Comparison of ENCODE assay signal across 6 cellular contexts in genomic region chrX:48540480-48540879, GRCh38. TPM values are rescaled to one million over a fixed set of nuclear protein-coding genes. Genes with fewer than 3 reads are reported as not detected.
DNase-seq lines count a peak whose midpoint lies in the region; TF ChIP-seq lines count a peak whose summit lies in the region.

No MANE protein-coding gene starts in this region.

- no peak overlapping the region for H2BK15ac ChIP-seq in neuronal stem cell (ENCODE audit: low read length)

- no CpG with 5 or more reads among the region's 7 CpGs for WGBS in neuronal stem cell (ENCODE audit: extremely low coverage in 2 of 2, insufficient read length in 2 of 2, insufficient replicate concordance in 1 of 2), 2 donors

- no peak overlapping the region for H2BK5ac ChIP-seq in neuronal stem cell (ENCODE audit: low read length)

- in situ Hi-C loops in HAP-1 (cut with MboI; ENCODE audit: low sequenced_read_pairs) (no loop called here), astrocyte of the spinal cord (cut with HindIII; ENCODE audit: low sequenced_read_pairs) (no loop called here)

- H4K91ac ChIP-seq in neuronal stem cell (ENCODE audit: low read depth, low read length, poor library complexity), result no peak overlapping the region

- no peak for TF ChIP-seq CTCF in astrocyte of the spinal cord (IDR thresholded peaks at IDR 0.05; ENCODE audit: low read depth, low read length)

- H3K4me2 ChIP-seq in neuronal stem cell (ENCODE audit: insufficient read depth, low read length, poor library complexity, severe bottlenecking), result peak overlapping the region; percentile 57

- H3K4me1 ChIP-seq in HAP-1, result peaks cover 7% of the 10 kb centered on the region
- peaks cover 0 to 3% of the 10 kb centered on the region in 2 donors for H3K4me1 ChIP-seq in neuronal stem cell (ENCODE audit: control insufficient read depth in 2 of 2, insufficient read depth in 1 of 2, low read depth in 1 of 2, low read length in 2 of 2)

- H3K9ac ChIP-seq in neuronal stem cell (ENCODE audit: low read depth, low read length, poor library complexity), result no peak overlapping the region

- H2BK12ac ChIP-seq in neuronal stem cell (ENCODE audit: low read length), result no peak overlapping the region

- no peak overlapping the region for H3K14ac ChIP-seq in neuronal stem cell (ENCODE audit: low read length)

- H3K27ac ChIP-seq in neuronal stem cell (replicated peaks; ENCODE audit: low read length), result no peak overlapping the region

- DNase-seq in HAP-1 (ENCODE audit: low spot score in 2 of 2) (no peak), astrocyte of the spinal cord (ENCODE audit: low read depth, low spot score) (no peak), neuronal stem cell (ENCODE audit: low spot score) (no peak), middle frontal gyrus (ENCODE audit: extremely low spot score, low spot score) (no peak), inferior parietal cortex (ENCODE audit: extremely low spot score) (no peak), GOT3 (lab: John Stamatoyannopoulos, UW) (no peak)

- no peak overlapping the region for H2BK120ac ChIP-seq in neuronal stem cell (ENCODE audit: low read depth, low read length)

- no peak overlapping the region for H2AFZ ChIP-seq in neuronal stem cell (ENCODE audit: low read length)

- H3K4me3 ChIP-seq in HAP-1 (peak overlapping the region; percentile 79), astrocyte of the spinal cord (ENCODE audit: low read depth, low read length) (peak overlapping the region; percentile 65), neuronal stem cell (ENCODE audit: low read length in 2 of 2) (peak overlapping the region in 1 of 2 donors; percentile 76)

- H3K4ac ChIP-seq in neuronal stem cell (ENCODE audit: low read length), result no peak overlapping the region

- H3K9me3 ChIP-seq in HAP-1 (no peaks in the 10 kb centered on the region), neuronal stem cell (replicated peaks in 1 of 2; ENCODE audit: control insufficient read depth in 2 of 2, insufficient read depth in 1 of 2, low read depth in 1 of 2, low read length in 2 of 2) (no peaks in the 10 kb centered on the region)

- H2AK5ac ChIP-seq in neuronal stem cell (ENCODE audit: low read depth, low read length), result no peak overlapping the region

- H3K36me3 ChIP-seq in HAP-1 (replicated peaks), result peaks cover 15% of the 10 kb centered on the region
- peaks cover 0 to 17% of the 10 kb centered on the region in 2 donors for H3K36me3 ChIP-seq in neuronal stem cell (replicated peaks in 1 of 2; ENCODE audit: control insufficient read depth in 2 of 2, insufficient read depth in 2 of 2, low read length in 2 of 2)

- H3K23ac ChIP-seq in neuronal stem cell (ENCODE audit: low read depth, low read length, poor library complexity), result no peak overlapping the region

- H3K18ac ChIP-seq in neuronal stem cell (ENCODE audit: low read length), result no peak overlapping the region

- no peak overlapping the region for H4K8ac ChIP-seq in neuronal stem cell (ENCODE audit: low read depth, low read length)

- no peaks in the 10 kb centered on the region for H3K79me1 ChIP-seq in neuronal stem cell (ENCODE audit: low read depth, low read length)

- H3K27me3 ChIP-seq in HAP-1 (ENCODE audit: low read depth), result no peaks in the 10 kb centered on the region
- H3K27me3 ChIP-seq in neuronal stem cell (ENCODE audit: control insufficient read depth in 3 of 3, insufficient read depth in 3 of 3, low read depth in 1 of 3, low read length in 3 of 3), result no peaks in the 10 kb centered on the region

RNA-seq across cellular contexts. Expression of gene TBC1D25, which starts 1.0 kb away (rescaled TPM):
- 5.8 TPM for polyA plus RNA-seq in neuronal stem cell (2013, experiment 1 of 2)
- polyA plus RNA-seq in neuronal stem cell (2013, experiment 2 of 2), result 5.4 TPM

RNA-seq across cellular contexts. Expression of gene EBP, which starts 18.9 kb away (rescaled TPM):
- polyA plus RNA-seq in neuronal stem cell (2013, experiment 1 of 2), result 106 TPM
- 101 TPM for polyA plus RNA-seq in neuronal stem cell (2013, experiment 2 of 2)

RNA-seq across cellular contexts. Expression of gene PORCN, which starts 31.7 kb away (rescaled TPM):
- 12.1 TPM for polyA plus RNA-seq in neuronal stem cell (2013, experiment 1 of 2)
- polyA plus RNA-seq in neuronal stem cell (2013, experiment 2 of 2), result 11.9 TPM

RNA-seq across cellular contexts. Expression of gene RBM3, which starts 33.8 kb away (rescaled TPM):
- 153 TPM for polyA plus RNA-seq in neuronal stem cell (2013, experiment 1 of 2)
- 164 TPM for polyA plus RNA-seq in neuronal stem cell (2013, experiment 2 of 2)

RNA-seq across cellular contexts. Expression of gene WDR13, which starts 56.8 kb away (rescaled TPM):
- polyA plus RNA-seq in neuronal stem cell (2013, experiment 1 of 2), result 27.4 TPM
- polyA plus RNA-seq in neuronal stem cell (2013, experiment 2 of 2), result 25.9 TPM
